In the genomic region with DNA sequence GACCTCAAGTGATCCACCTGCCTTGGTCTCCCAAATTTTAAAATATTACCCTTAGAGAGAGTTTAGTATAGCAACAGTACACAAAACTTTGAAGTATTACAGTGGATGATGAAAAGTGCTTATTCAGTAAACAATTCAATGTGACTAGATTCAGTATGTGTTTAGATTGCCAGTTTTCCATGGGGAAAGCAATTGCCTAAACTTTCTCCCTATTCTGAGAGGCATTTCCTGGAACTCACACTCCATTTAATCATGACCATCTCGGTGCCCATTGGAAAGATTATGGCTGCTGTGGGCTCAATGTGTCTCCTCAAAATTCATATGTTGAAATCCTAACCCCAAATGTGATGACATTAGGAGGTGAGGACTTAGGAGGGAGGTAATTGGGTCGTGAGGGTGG, we compare ENCODE assay signal across 4 cellular contexts.
"Had no signal": no experiment of that assay in that cellular context is flagged by ENCODE, and none has a peak within 500 bp of the region (broad histone marks: within the 10 kb centered on the region; RNA-seq: fewer than 3 reads in every experiment).

No MANE protein-coding gene starts in this region.

- DNase-seq: H9, HCEC 1CT, KBM-7 had no signal

- H3K4me3 ChIP-seq: GM23338 had no signal

- H2AFZ ChIP-seq: GM23338 had no signal

- H3K4me2 ChIP-seq: GM23338 had no signal
